ENCODE assay signal across 11 cellular contexts in genomic region chr9:5529683-5530221, GRCh38.
DNase-seq lines count a peak whose midpoint lies in the region; ATAC-seq lines count a peak whose summit lies in the region.
"Had no signal": no experiment of that assay in that cellular context is flagged by ENCODE, and none has a peak within 500 bp of the region (broad histone marks: within the 10 kb centered on the region; RNA-seq: fewer than 3 reads in every experiment).

No MANE protein-coding gene starts in this region.

- peak; percentile 17 for DNase-seq in ELF-1 (ENCODE audit: low read depth, low spot score)
- no peak for DNase-seq in islet precursor cell
- no peak for DNase-seq in LoVo (ENCODE audit: low spot score)
- no peak for DNase-seq in DMS 273 (lab: John Stamatoyannopoulos, UW; ENCODE audit: unreplicated experiment)
- DNase-seq in RKO (ENCODE audit: low spot score) = no peak
- DNase-seq: Calu3, left cardiac atrium, NCI-H187 treated with DMSO at 0.1 percent for 48 hours had no signal

- no peaks in the 10 kb centered on the region for H3K27me3 Mint-ChIP-seq in dendritic cell treated with granulocyte-macrophage colony-stimulating factor and Interleukin-4, amounts not matched to agents 40 ng/mL and 50 ng/mL, for 4 days

- ATAC-seq in GM21367 (IDR thresholded peaks at IDR 0.05; ENCODE audit: unreplicated experiment) (peak; percentile 52), HG03175 (IDR thresholded peaks at IDR 0.05; ENCODE audit: unreplicated experiment) (peak; percentile 44)

- H3K9me3 Mint-ChIP-seq in dendritic cell treated with granulocyte-macrophage colony-stimulating factor and Interleukin-4, amounts not matched to agents 40 ng/mL and 50 ng/mL, for 4 days = no peaks in the 10 kb centered on the region

- H3K4me1 Mint-ChIP-seq in dendritic cell treated with granulocyte-macrophage colony-stimulating factor and Interleukin-4, amounts not matched to agents 40 ng/mL and 50 ng/mL, for 4 days (ENCODE audit: low read depth) = peaks cover 54% of the 10 kb centered on the region

- H3K4me3 Mint-ChIP-seq in dendritic cell treated with granulocyte-macrophage colony-stimulating factor and Interleukin-4, amounts not matched to agents 40 ng/mL and 50 ng/mL, for 4 days = peak overlapping the region; percentile 17

- H3K27ac Mint-ChIP-seq in dendritic cell treated with granulocyte-macrophage colony-stimulating factor and Interleukin-4, amounts not matched to agents 40 ng/mL and 50 ng/mL, for 4 days = peak overlapping the region; percentile 87

- intact Hi-C loops in dendritic cell treated with granulocyte-macrophage colony-stimulating factor and Interleukin-4, amounts not matched to agents 40 ng/mL and 50 ng/mL, for 4 days (cut with micrococcal nuclease) = loop anchor here (2.0 kb wide), 1 partner anchor 19 kb away; the partner anchor contains the start of gene PDCD1LG2

- H3K36me3 Mint-ChIP-seq in dendritic cell treated with granulocyte-macrophage colony-stimulating factor and Interleukin-4, amounts not matched to agents 40 ng/mL and 50 ng/mL, for 4 days (ENCODE audit: low read depth) = peaks cover 92% of the 10 kb centered on the region
